Comparison of ENCODE assay signal across 12 cellular contexts in the genomic region with DNA sequence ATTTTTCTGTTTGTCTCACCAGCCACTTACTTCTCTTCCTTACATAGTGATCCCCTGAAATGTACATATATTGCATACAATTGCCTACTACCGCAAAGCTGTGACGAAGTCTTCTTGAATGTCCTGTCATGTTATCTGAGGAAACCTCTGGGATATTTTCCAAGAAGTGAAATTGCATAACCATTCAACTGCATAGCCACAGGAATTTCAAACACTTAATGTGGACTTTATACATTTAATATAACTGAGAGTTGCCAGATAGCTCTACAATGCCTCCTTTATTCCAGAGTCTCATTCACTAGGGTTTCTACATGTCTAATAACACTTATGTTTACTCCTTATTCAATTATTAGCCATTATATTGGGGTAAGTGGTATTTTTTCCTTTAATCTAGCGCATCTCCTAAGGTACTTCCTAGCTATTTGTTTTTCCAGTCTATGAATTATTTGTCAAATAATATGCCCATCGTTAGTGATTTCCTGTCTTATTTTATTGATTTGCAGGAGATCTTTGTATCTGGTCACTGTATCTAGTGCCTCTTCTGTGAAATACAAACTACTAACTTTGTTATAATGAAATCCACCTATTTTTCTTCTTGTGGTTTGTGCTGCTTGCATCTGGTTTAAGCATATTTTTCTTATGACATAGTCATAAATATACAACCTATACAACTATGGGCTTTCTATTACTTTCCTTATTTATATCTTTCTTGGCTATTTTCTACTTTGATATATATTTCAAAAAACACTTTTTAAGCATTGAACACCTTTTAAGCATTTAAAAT.
DNase-seq lines count a peak whose midpoint lies in the region; ATAC-seq, FAIRE-seq and TF ChIP-seq lines count a peak whose summit lies in the region.
"Had no signal": no experiment of that assay in that cellular context is flagged by ENCODE, and none has a peak within 500 bp of the region (broad histone marks: within the 10 kb centered on the region; RNA-seq: fewer than 3 reads in every experiment).

No MANE protein-coding gene starts in this region.

- WGBS in HepG2 (ENCODE audit: low lambda C conversion rate) = 2% methylated on average over 4 of the region's 4 CpGs

- H2AFZ ChIP-seq in HepG2 (ENCODE audit: low read length) = no peak overlapping the region

- POLR2A ChIA-PET in HepG2 (lab: Yijun Ruan, JAX) = no interaction called here

- FAIRE-seq in HepG2 (lab: Jason Lieb, UNC) = no peak
- FAIRE-seq: D721Med, TTC549 had no signal

- H4K20me1 ChIP-seq in HepG2 (ENCODE audit: insufficient read depth, low read length) = no peaks in the 10 kb centered on the region

- CTCF ChIA-PET in HepG2 (lab: Yijun Ruan, JAX; ENCODE audit: low intra/inter-chr PET ratio, low total read pairs) = no interaction called here

- in situ Hi-C loops in astrocyte of the spinal cord (cut with HindIII; ENCODE audit: low sequenced_read_pairs) = no loop called here
- in situ Hi-C loops in HepG2 (cut with HindIII; ENCODE audit: extremely low pct_ligation_motif_present, low pct_unique_long_range_greater_than_20kb) = no loop called here

- TF ChIP-seq RAD21 in HepG2 (CRISPR knock-in tag; IDR thresholded peaks at IDR 0.05) = no peak

- no peak overlapping the region for H3K9ac ChIP-seq in HepG2 (ENCODE audit: insufficient read depth, low read depth, low read length)

- no peak for TF ChIP-seq EP300 in HepG2 (IDR thresholded peaks at IDR 0.05; ENCODE audit: low read depth in 2 of 2, low read length in 2 of 2)
- TF ChIP-seq EP300 in HepG2 (CRISPR knock-in tag; IDR thresholded peaks at IDR 0.05; ENCODE audit: borderline replicate concordance) = no peak

- no peak for ATAC-seq in HepG2
- ATAC-seq in HG02763 (IDR thresholded peaks at IDR 0.05; ENCODE audit: unreplicated experiment) = no peak
- ATAC-seq: activated T-helper 17 cell treated with anti-CD3 and anti-CD28 coated beads, Interleukin-2, amount 50 U/mL, for 72 hours had no signal

- no peaks in the 10 kb centered on the region for H3K79me2 ChIP-seq in HepG2 (ENCODE audit: insufficient read depth, low read length)

- TF ChIP-seq POLR2A in HepG2 (IDR thresholded peaks at IDR 0.05; ENCODE audit: insufficient read depth in 1 of 2, low read depth in 2 of 2, low read length in 2 of 2) = no peak

- H3K4me3 ChIP-seq in AG10803 (ENCODE audit: low read length) = no peak overlapping the region
- H3K4me3 ChIP-seq in astrocyte of the spinal cord (ENCODE audit: low read depth, low read length) = no peak overlapping the region
- no peak overlapping the region for H3K4me3 ChIP-seq in HepG2 (replicated peaks in 1 of 3; ENCODE audit: insufficient read depth in 1 of 3, low read depth in 2 of 3, low read length in 3 of 3)

- no peaks in the 10 kb centered on the region for H3K4me1 ChIP-seq in HepG2 (ENCODE audit: insufficient read depth, low read length)

- no TSS peak for BruUV-seq in HepG2 (replicated peaks; lab: Mats Ljungman, UMichigan)

- no peak overlapping the region for H3K4me2 ChIP-seq in HepG2 (ENCODE audit: low read depth, low read length)

- H3K36me3 ChIP-seq in HepG2 (replicated peaks in 1 of 2; ENCODE audit: control insufficient read depth in 1 of 2, insufficient read depth in 2 of 2, low read length in 2 of 2) = no peaks in the 10 kb centered on the region

- DNase-seq in AG10803 (ENCODE audit: low read depth) (peak; percentile 82), M059J (ENCODE audit: low read depth) (peak; percentile 72), astrocyte of the spinal cord (ENCODE audit: low read depth, low spot score) (peak; percentile 99), HepG2 (ENCODE audit: low spot score) (peak; percentile 39), iPS-NIHi11 (ENCODE audit: low spot score) (no peak), mucosa of gallbladder (ENCODE audit: low spot score) (no peak)
- no peak for DNase-seq in stimulated activated CD4-positive, alpha-beta T cell treated with anti-CD3 and anti-CD28 coated beads, Interleukin-4, amount 100 ng/mL, for 24 hours
- DNase-seq: NCI-H526 had no signal

- no peak overlapping the region for H3K27ac ChIP-seq in HepG2 (ENCODE audit: extremely low read length, insufficient read depth, low read length)

- intact Hi-C loops in HepG2 (cut with micrococcal nuclease; ENCODE audit: unreplicated experiment) = no loop called here

- TF ChIP-seq CTCF in AG10803 (conservative IDR thresholded peaks at IDR 0.05; ENCODE audit: low read length) (no peak), astrocyte of the spinal cord (IDR thresholded peaks at IDR 0.05; ENCODE audit: low read depth, low read length) (no peak), HepG2 (CRISPR knock-in tag; IDR thresholded peaks at IDR 0.05) (no peak)

- peaks cover 19% of the 10 kb centered on the region for H3K9me3 ChIP-seq in HepG2 (ENCODE audit: low read length)

- H3K27me3 ChIP-seq in HepG2 (ENCODE audit: control insufficient read depth in 1 of 2, insufficient read depth in 2 of 2, low read length in 2 of 2) = no peaks in the 10 kb centered on the region

TF ChIP-seq in HepG2, 621 proteins besides CTCF, POLR2A, EP300 and RAD21:
- peak; percentile 13; the same call in 1 of the 2 replicates for TF ChIP-seq CEBPB (IDR thresholded peaks at IDR 0.05; ENCODE audit: borderline replicate concordance, low read depth, low read length)
- no peak for TF ChIP-seq HMGA1 (CRISPR knock-in tag; conservative IDR thresholded peaks at IDR 0.05)

Comparison
In these comparisons a context has a peak if more than half of its experiments do, and no peak if none do; other contexts are left out.
1. DNase-seq: peak in AG10803 (single experiment), M059J (single experiment), astrocyte of the spinal cord (single experiment) and HepG2 (single experiment); none in iPS-NIHi11 (single experiment), stimulated activated CD4-positive, alpha-beta T cell treated with anti-CD3 and anti-CD28 coated beads, Interleukin-4, amount 100 ng/mL, for 24 hours (single experiment) and mucosa of gallbladder (single experiment).